ENCODE assay signal across 8 cellular contexts in the genomic region with DNA sequence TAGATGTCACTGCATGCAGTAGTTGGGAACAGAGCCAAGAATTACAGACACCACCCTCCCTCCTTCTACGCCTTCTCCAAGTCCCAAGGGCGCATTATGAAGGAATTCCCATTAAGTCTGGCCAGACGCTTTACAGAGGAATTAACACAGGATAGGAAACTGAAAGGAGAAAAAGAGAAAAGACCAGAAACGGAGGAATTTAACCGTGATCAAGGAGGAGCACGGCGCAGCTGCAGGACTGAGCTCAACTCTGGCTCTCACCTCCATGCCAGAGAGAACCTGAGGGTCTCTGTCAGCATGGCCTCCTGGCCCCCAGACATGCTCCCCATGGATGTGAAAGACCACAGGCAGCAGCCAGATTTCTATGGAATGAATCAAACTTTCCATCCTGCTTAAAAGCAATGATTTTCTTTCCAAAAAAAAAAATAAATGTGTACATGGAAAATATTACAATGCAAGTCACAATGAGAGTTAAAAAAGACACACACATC. TPM values are rescaled to one million over a fixed set of nuclear protein-coding genes. Genes with fewer than 3 reads are reported as not detected.
A peak's percentile ranks its signal among the peaks of the same experiment; 100 is the strongest.
DNase-seq lines count a peak whose midpoint lies in the region; ATAC-seq and TF ChIP-seq lines count a peak whose summit lies in the region.

No MANE protein-coding gene starts in this region.

- intact Hi-C loops in Caco-2 (cut with micrococcal nuclease; ENCODE audit: unreplicated experiment), result no loop called here

- no peaks in the 10 kb centered on the region for H3K9me3 Mint-ChIP-seq in Caco-2 (ENCODE audit: unreplicated experiment)
- no peaks in the 10 kb centered on the region for H3K9me3 Mint-ChIP-seq in osteocyte (ENCODE audit: unreplicated experiment)

- BruUV-seq in Caco-2 (replicated peaks; lab: Mats Ljungman, UMichigan), result no TSS peak

- ATAC-seq in HG03159 (IDR thresholded peaks at IDR 0.05; ENCODE audit: unreplicated experiment) (no peak), GM19035 (IDR thresholded peaks at IDR 0.05; ENCODE audit: unreplicated experiment) (no peak), HG02623 (IDR thresholded peaks at IDR 0.05; ENCODE audit: unreplicated experiment) (no peak)

- POLR2A ChIA-PET in Caco-2 (lab: Charles Lee), result interaction anchor here (0.6 kb wide), 1 partner anchor 84 kb away, joined by 4 read pairs; no protein-coding TSS in a partner anchor

- H3K4me3 Mint-ChIP-seq in Caco-2 (ENCODE audit: unreplicated experiment) (peak overlapping the region; percentile 77), osteocyte (ENCODE audit: unreplicated experiment) (peak overlapping the region; percentile 71)

- no peaks in the 10 kb centered on the region for H3K36me3 Mint-ChIP-seq in Caco-2 (ENCODE audit: insufficient read depth, unreplicated experiment)
- H3K36me3 Mint-ChIP-seq in osteocyte (ENCODE audit: unreplicated experiment), result peaks cover 4% of the 10 kb centered on the region

- H3K4me1 Mint-ChIP-seq in Caco-2 (ENCODE audit: low read depth, unreplicated experiment) (peaks cover 28% of the 10 kb centered on the region), osteocyte (ENCODE audit: unreplicated experiment) (peaks cover 94% of the 10 kb centered on the region)

- H3K27me3 ChIP-seq in Caco-2 (replicated peaks; ENCODE audit: control insufficient read depth, insufficient read depth, low read length), result no peaks in the 10 kb centered on the region

- peak overlapping the region; percentile 93 for H3K27ac Mint-ChIP-seq in Caco-2 (ENCODE audit: unreplicated experiment)
- H3K27ac Mint-ChIP-seq in osteocyte (ENCODE audit: unreplicated experiment), result peak overlapping the region; percentile 99

- CTCF ChIA-PET in Caco-2 (lab: Charles Lee), result no interaction called here

- H3K4me1 ChIP-seq in Caco-2, result peaks cover 23% of the 10 kb centered on the region

- no peaks in the 10 kb centered on the region for H3K27me3 Mint-ChIP-seq in Caco-2 (ENCODE audit: insufficient read depth, unreplicated experiment)
- no peaks in the 10 kb centered on the region for H3K27me3 Mint-ChIP-seq in osteocyte (ENCODE audit: unreplicated experiment)

- no peaks in the 10 kb centered on the region for H3K36me3 ChIP-seq in Caco-2 (ENCODE audit: control insufficient read depth, insufficient read depth, low read length)

- TF ChIP-seq CTCF in Caco-2 (IDR thresholded peaks at IDR 0.05; ENCODE audit: insufficient read depth in 1 of 2, low read depth in 1 of 2, low read length in 1 of 2, severe bottlenecking in 1 of 2, unreplicated experiment in 1 of 2) (no peak), osteocyte (IDR thresholded peaks at IDR 0.05) (no peak)

- H3K4me3 ChIP-seq in Caco-2 (ENCODE audit: low read depth, low read length), result no peak overlapping the region

- no peaks in the 10 kb centered on the region for H3K9me3 ChIP-seq in Caco-2

- no peak for DNase-seq in Caco-2
- DNase-seq in RPMI8226, result peak; percentile 60
- peak; percentile 90 for DNase-seq in fibroblast of gingiva (ENCODE audit: low read depth)
- DNase-seq in osteocyte (ENCODE audit: extremely low spot score, unreplicated experiment), result no peak
- DNase-seq in hypothalamus (lab: John Stamatoyannopoulos, UW), result no peak

RNA-seq across cellular contexts. Expression of gene ATP10A, which starts 13.7 kb away (rescaled TPM):
- total RNA-seq in Caco-2 (2022), result not detected in 2 replicates
- total RNA-seq in osteocyte, result 71.9 and 74.2 TPM in 2 replicates

Comparison
In these comparisons a context has a peak if more than half of its experiments do, and no peak if none do; other contexts are left out.
1. DNase-seq: peak in RPMI8226 (single experiment) and fibroblast of gingiva (single experiment); none in Caco-2 (0 of 2), osteocyte (single experiment) and hypothalamus (0 of 51).
2. RNA of gene ATP10A, which starts 13.7 kb away (total RNA-seq): 71.9 to 74.2 TPM in osteocyte; not detected in Caco-2; every median in the first group is over 10 times any median in the second.